19 cellular contexts compared by ENCODE assay signal in the genomic region with DNA sequence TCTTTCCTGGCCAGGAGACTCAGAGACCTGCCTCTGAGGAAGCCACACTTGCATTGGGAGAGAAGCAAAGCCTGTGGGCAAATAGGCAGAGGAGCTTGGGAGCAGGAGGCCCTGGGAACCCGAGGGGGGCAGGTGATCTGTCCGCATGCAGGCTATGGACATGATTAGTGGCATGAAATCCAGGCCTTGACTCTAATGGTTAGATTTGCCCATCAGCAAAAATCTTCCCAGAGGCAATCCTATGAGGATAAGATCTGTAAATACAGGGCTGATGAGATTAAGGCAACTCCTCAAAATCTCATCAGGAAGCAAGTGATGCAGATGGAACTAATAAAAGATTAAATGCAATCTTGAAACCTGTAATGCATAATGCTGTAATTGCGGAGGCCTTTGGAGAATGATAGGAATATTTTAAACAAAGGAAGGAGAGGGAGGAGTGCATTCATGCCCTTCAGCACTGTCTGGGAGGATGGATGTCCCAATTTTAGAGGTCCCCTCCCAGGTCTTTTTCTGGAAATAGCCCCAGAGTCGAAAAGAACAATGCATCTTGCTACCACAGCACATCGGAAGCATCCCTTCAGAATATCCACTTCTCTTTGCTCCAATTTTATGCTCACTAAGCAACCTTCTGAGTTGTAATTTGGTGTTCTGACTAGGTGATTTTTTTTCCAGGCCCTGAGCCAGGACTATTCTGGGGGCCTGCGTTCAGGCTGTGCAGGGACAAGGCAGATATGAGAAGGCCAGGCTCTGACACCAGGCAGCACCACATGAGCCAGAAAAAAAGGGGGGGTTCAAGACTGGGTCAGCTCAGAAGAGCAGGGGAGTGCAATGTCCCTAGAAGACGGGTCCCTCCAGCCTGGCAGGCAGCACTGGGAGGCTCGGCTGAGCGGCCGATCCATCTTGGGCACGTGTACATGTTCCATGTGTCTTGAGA.
"Had no signal": no experiment of that assay in that cellular context is flagged by ENCODE, and none has a peak within 500 bp of the region (broad histone marks: within the 10 kb centered on the region; RNA-seq: fewer than 3 reads in every experiment).

No MANE protein-coding gene starts in this region.

- DNase-seq: activated CD4-positive, alpha-beta memory T cell treated with anti-CD3 and anti-CD28 coated beads for 36 hours; activated CD4-positive, alpha-beta T cell treated with anti-CD3 and anti-CD28 coated beads for 48 hours; activated gamma-delta T cell; activated naive CD4-positive, alpha-beta T cell treated with anti-CD3 and anti-CD28 coated beads, Interleukin-2, amount 50 U/mL, for 16 hours; activated naive CD8-positive, alpha-beta T cell treated with anti-CD3 and anti-CD28 coated beads, Interleukin-2, amount 50 U/mL, for 24 hours; activated T-cell treated with anti-CD3 and anti-CD28 coated beads for 4 hours; effector memory CD4-positive, alpha-beta T cell; head of caudate nucleus; naive thymus-derived CD8-positive, alpha-beta T cell; retina; spleen; stimulated activated CD4-positive, alpha-beta T cell treated with anti-CD3 and anti-CD28 coated beads, Interleukin-4, amount 100 ng/mL, for 1 hour; stimulated activated naive CD4-positive, alpha-beta T cell; SW 1271; T-helper 17 cell had no signal

- H3K9me3 ChIP-seq: spleen, upper lobe of left lung had no signal

- H3K36me3 ChIP-seq: cardiac muscle cell, neural progenitor cell, spleen, upper lobe of left lung had no signal

- H3K27me3 ChIP-seq: cardiac muscle cell, spleen, upper lobe of left lung had no signal

- H3K27ac ChIP-seq: cardiac muscle cell, neural progenitor cell, spleen, upper lobe of left lung had no signal

- H3K4me1 ChIP-seq: neural progenitor cell, spleen, upper lobe of left lung had no signal

- ATAC-seq: activated naive CD8-positive, alpha-beta T cell treated with anti-CD3 and anti-CD28 coated beads, Interleukin-2, amount 50 U/mL, for 24 hours; naive thymus-derived CD8-positive, alpha-beta T cell; T-helper 17 cell had no signal

- H3K4me3 ChIP-seq: cardiac muscle cell, lung, neural progenitor cell, spleen, upper lobe of left lung had no signal
